Comparison of ENCODE assay signal across 23 cellular contexts in the genomic region with DNA sequence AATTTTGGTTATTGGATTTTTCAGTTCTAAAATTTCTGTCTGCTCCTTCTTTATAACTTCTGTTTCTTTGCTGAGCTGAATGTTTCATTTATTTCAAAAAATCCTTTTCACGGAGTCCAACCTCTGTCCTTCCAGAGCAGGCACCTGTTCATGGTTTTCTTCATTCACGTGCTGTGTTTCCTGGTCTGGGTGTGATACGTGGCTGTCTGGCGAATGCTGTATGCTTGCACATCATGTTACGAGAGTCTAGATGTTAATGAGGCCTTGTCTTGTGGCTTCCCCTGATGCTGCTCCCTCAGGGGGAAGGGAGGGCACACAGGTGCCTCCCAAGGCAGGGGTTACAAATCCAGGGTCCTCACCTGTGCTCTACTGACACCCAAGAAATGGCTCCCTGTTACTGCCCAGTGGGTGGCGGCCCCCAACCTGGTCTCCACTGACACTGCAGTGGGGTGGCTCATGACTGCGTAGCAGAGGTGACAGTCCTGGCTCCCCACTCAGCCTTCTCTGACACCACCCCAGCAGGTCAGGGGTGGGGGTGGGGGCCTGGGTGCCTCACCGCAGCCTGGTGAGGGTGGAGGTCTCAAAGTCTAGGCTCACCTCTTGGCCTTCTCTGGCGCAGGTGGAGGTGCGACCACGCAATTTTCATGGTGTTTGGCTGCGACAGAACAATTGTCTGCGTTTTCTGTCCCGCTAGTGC. TPM values are rescaled to one million over a fixed set of nuclear protein-coding genes. Genes with fewer than 3 reads are reported as not detected.
"Had no signal": no experiment of that assay in that cellular context is flagged by ENCODE, and none has a peak within 500 bp of the region (broad histone marks: within the 10 kb centered on the region; RNA-seq: fewer than 3 reads in every experiment).

No MANE protein-coding gene starts in this region.

- H3K27me3 ChIP-seq: brain microvascular endothelial cell, hepatocyte, sigmoid colon, testis, vagina had no signal

- H3K9me3 Mint-ChIP-seq: activated B cell treated with CpG ODN at 0.5 μM for 24 hours; activated naive CD4-positive, alpha-beta T cell treated with anti-CD3 and anti-CD28 coated beads, Interleukin-2, amount 50 U/mL, for 72 hours; activated T-helper 1 cell treated with anti-CD3 and anti-CD28 coated beads, Interleukin-12 subunit alpha, Interleukin-12 subunit beta, Interleukin-2, Interleukin-4 antibody, amounts not matched to agents 30 ng/mL and 10 ng/mL and 1 ng/mL, durations not matched to agents 14 hours and 24 hours and 36 hours; T-helper 1 cell treated with Interleukin-12 subunit alpha and Interleukin-12 subunit beta and Interleukin-4 antibody, amounts not matched to agents 30 μg/mL and 1 μg/mL, for 36 hours had no signal

- H3K4me3 Mint-ChIP-seq: activated B cell treated with CpG ODN at 0.5 μM for 24 hours; activated CD4-positive, alpha-beta T cell treated with anti-CD3 and anti-CD28 coated beads for 36 hours; activated T-helper 1 cell treated with anti-CD3 and anti-CD28 coated beads, Interleukin-12 subunit alpha, Interleukin-12 subunit beta, Interleukin-2, Interleukin-4 antibody, amounts not matched to agents 30 ng/mL and 10 ng/mL and 1 ng/mL, durations not matched to agents 14 hours and 24 hours and 36 hours; T-helper 1 cell treated with Interleukin-12 subunit alpha and Interleukin-12 subunit beta and Interleukin-4 antibody, amounts not matched to agents 30 μg/mL and 1 μg/mL, for 36 hours had no signal

- H3K36me3 Mint-ChIP-seq: activated naive CD4-positive, alpha-beta T cell treated with anti-CD3 and anti-CD28 coated beads, Interleukin-2, amount 50 U/mL, for 72 hours had no signal

- H3K4me2 ChIP-seq: hepatocyte, smooth muscle cell had no signal

- H3K27ac ChIP-seq: brain microvascular endothelial cell, esophagus muscularis mucosa, hepatocyte, sigmoid colon, testis, vagina had no signal

- ATAC-seq: activated CD4-positive, alpha-beta T cell treated with anti-CD3 and anti-CD28 coated beads for 36 hours; activated naive CD4-positive, alpha-beta T cell treated with anti-CD3 and anti-CD28 coated beads, Interleukin-2, amount 50 U/mL, for 72 hours had no signal

- H3K9me3 ChIP-seq: esophagus muscularis mucosa, sigmoid colon, testis, vagina had no signal

- H3K36me3 ChIP-seq: brain microvascular endothelial cell, esophagus muscularis mucosa, sigmoid colon, vagina had no signal

- H2AFZ ChIP-seq: hepatocyte had no signal

- H3K4me3 ChIP-seq: esophagus muscularis mucosa, hepatocyte, sigmoid colon, smooth muscle cell, testis, vagina had no signal

- H3K27ac Mint-ChIP-seq: activated B cell treated with CpG ODN at 0.5 μM for 24 hours; activated CD4-positive, alpha-beta T cell treated with anti-CD3 and anti-CD28 coated beads for 36 hours; activated naive CD4-positive, alpha-beta T cell treated with anti-CD3 and anti-CD28 coated beads, Interleukin-2, amount 50 U/mL, for 72 hours; activated T-helper 1 cell treated with anti-CD3 and anti-CD28 coated beads, Interleukin-12 subunit alpha, Interleukin-12 subunit beta, Interleukin-2, Interleukin-4 antibody, amounts not matched to agents 30 ng/mL and 10 ng/mL and 1 ng/mL, durations not matched to agents 14 hours and 24 hours and 36 hours; T-helper 1 cell treated with Interleukin-12 subunit alpha and Interleukin-12 subunit beta and Interleukin-4 antibody, amounts not matched to agents 30 μg/mL and 1 μg/mL, for 36 hours had no signal

- H3K4me1 ChIP-seq: esophagus muscularis mucosa, sigmoid colon, testis, vagina had no signal

- DNase-seq: activated B cell treated with CpG ODN at 0.5 μM for 24 hours; activated CD4-positive, alpha-beta T cell treated with anti-CD3 and anti-CD28 coated beads for 36 hours; activated CD4-positive, alpha-beta T cell treated with anti-CD3 and anti-CD28 coated beads, Interleukin-2, amount 50 U/mL, for 4 hours; aorta; brain microvascular endothelial cell; central memory CD4-positive, alpha-beta T cell; effector memory CD4-positive, alpha-beta T cell; glutamatergic neuron; occipital lobe; sigmoid colon; stimulated activated CD4-positive, alpha-beta T cell treated with anti-CD3 and anti-CD28 coated beads, Interleukin-2, amount 100 ng/mL, for 48 hours; stimulated activated CD8-positive, alpha-beta memory T cell treated with anti-CD3 and anti-CD28 coated beads, Interleukin-4, amount 100 ng/mL, for 48 hours; stimulated activated naive CD4-positive, alpha-beta T cell; T1000; testis had no signal

- H3K4me1 Mint-ChIP-seq: activated B cell treated with CpG ODN at 0.5 μM for 24 hours; activated CD4-positive, alpha-beta T cell treated with anti-CD3 and anti-CD28 coated beads for 36 hours had no signal

RNA-seq across cellular contexts. Expression of gene RAB20, which starts 20.1 kb away (rescaled TPM):
- polyA plus RNA-seq: neural cell had no signal
